9 cellular contexts compared by ENCODE assay signal in the genomic region with DNA sequence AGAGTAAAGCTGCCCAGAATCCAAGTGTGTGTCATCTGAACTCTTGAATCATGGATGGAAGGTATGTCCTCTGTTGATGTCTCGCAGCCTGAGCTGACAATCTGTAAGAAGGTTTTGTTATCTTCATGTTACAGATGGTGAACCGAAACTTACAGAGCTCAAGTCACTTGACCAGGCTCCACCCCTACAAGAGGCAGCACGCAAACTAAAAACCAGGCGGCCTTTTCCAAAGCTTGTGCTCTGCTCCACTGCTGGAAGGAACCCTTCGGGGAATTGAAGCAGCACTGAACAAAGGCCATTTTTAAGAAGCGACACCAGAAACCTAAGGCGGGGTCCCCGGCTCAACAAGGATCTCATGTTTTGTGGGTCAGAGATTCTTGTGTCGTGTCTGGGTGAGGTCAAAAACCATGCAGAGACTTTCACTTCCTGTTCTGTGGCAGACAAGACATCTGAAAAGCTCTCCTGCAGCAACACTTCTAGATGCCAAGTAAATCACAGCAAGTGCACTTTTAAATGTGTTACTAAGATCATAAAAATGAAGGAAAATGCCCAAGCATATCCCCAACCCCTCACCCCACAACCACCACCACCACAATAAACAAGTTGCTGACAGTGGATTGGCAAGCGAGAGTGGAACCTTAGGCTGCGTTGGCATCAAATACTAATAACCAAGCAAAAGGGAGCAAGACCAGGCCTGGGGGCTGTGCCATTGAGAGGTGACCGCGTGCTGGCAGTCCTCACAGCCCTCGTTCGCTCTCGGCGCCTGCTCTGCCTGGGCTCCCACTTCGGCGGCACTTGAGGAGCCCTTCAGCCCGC. TPM values are rescaled to one million over a fixed set of nuclear protein-coding genes. Genes with fewer than 3 reads are reported as not detected.
DNase-seq lines count a peak whose midpoint lies in the region; ATAC-seq and TF ChIP-seq lines count a peak whose summit lies in the region.
"Had no signal": no experiment of that assay in that cellular context is flagged by ENCODE, and none has a peak within 500 bp of the region (broad histone marks: within the 10 kb centered on the region; RNA-seq: fewer than 3 reads in every experiment).

No MANE protein-coding gene starts in this region.

- peak overlapping the region; percentile 64 for H3K27ac ChIP-seq in lower lobe of right lung
- H3K27ac ChIP-seq: thoracic aorta had no signal

- no peak overlapping the region for H3K4me3 ChIP-seq in lower lobe of right lung
- H3K4me3 ChIP-seq: thoracic aorta had no signal

- H3K9me3 Mint-ChIP-seq in activated B cell treated with CpG ODN at 0.5 μM for 24 hours: no peaks in the 10 kb centered on the region
- peaks cover 19% of the 10 kb centered on the region for H3K9me3 Mint-ChIP-seq in WTC11

- H3K9me3 ChIP-seq in lower lobe of right lung: no peaks in the 10 kb centered on the region
- H3K9me3 ChIP-seq: thoracic aorta had no signal

- H3K4me1 ChIP-seq in lower lobe of right lung: peaks cover 34% of the 10 kb centered on the region

- POLR2A ChIA-PET in activated B cell treated with CpG ODN at 0.5 μM for 24 hours (lab: Charles Lee) (interaction anchor here (1.0 to 8.5 kb wide), 14 partner anchors 11 to 186 kb away, joined by 3 to 93 read pairs (median 8); a partner anchor contains a TSS), WTC11 (lab: Charles Lee) (no interaction called here)

- no peaks in the 10 kb centered on the region for H3K36me3 ChIP-seq in lower lobe of right lung
- H3K36me3 ChIP-seq: thoracic aorta had no signal

- H3K4me1 Mint-ChIP-seq in activated B cell treated with CpG ODN at 0.5 μM for 24 hours (peaks cover 60% of the 10 kb centered on the region), WTC11 (peaks cover 55% of the 10 kb centered on the region)

- H3K27ac Mint-ChIP-seq in activated B cell treated with CpG ODN at 0.5 μM for 24 hours: peak overlapping the region; percentile 96
- H3K27ac Mint-ChIP-seq in WTC11: no peak overlapping the region

- CTCF ChIA-PET in activated B cell treated with CpG ODN at 0.5 μM for 24 hours (lab: Charles Lee) (interaction anchor here (0.9 to 5.1 kb wide), 5 partner anchors 25 to 181 kb away, joined by 3 to 21 read pairs (median 3); no protein-coding TSS in a partner anchor), WTC11 (lab: Charles Lee) (interaction anchor here (2.6 kb wide), 1 partner anchor 26 kb away, joined by 10 read pairs; no protein-coding TSS in a partner anchor)

- H3K27me3 ChIP-seq in lower lobe of right lung (ENCODE audit: low read depth): no peaks in the 10 kb centered on the region

- intact Hi-C loops in activated B cell treated with CpG ODN at 0.5 μM for 24 hours (cut with micrococcal nuclease) (loop anchor here (1.0 to 10.0 kb wide), 4 partner anchors 26 to 1292 kb away; a partner anchor contains a TSS), lower lobe of right lung (cut with DNase I) (no loop called here)

- H3K36me3 Mint-ChIP-seq in activated B cell treated with CpG ODN at 0.5 μM for 24 hours (ENCODE audit: low read depth): no peaks in the 10 kb centered on the region
- peaks cover 26% of the 10 kb centered on the region for H3K36me3 Mint-ChIP-seq in WTC11

- H3K27me3 Mint-ChIP-seq in activated B cell treated with CpG ODN at 0.5 μM for 24 hours (peaks cover 8% of the 10 kb centered on the region), WTC11 (ENCODE audit: low read depth) (peaks cover 2% of the 10 kb centered on the region; the same call in 1 of the 2 replicates)

- peak; percentile 16 to 31 for DNase-seq in stimulated activated CD4-positive, alpha-beta T cell treated with anti-CD3 and anti-CD28 coated beads, Interleukin-2, amount 100 ng/mL, for 24 hours
- no peak for DNase-seq in stimulated activated CD4-positive, alpha-beta T cell treated with anti-CD3 and anti-CD28 coated beads, Interleukin-4, amount 100 ng/mL, for 1 hour
- DNase-seq in activated B cell treated with CpG ODN at 0.5 μM for 24 hours (peak; percentile 59), lower lobe of right lung (no peak), WTC11 (ENCODE audit: low spot score) (no peak), NCI-H748 treated with DMSO at 0.1 percent for 48 hours (lab: John Stamatoyannopoulos, UW) (no peak), kidney tubule cell (ENCODE audit: low spot score) (no peak)

- H3K4me3 Mint-ChIP-seq in activated B cell treated with CpG ODN at 0.5 μM for 24 hours: peak overlapping the region; percentile 71
- no peak overlapping the region for H3K4me3 Mint-ChIP-seq in WTC11

- no peak for TF ChIP-seq CTCF in activated B cell treated with CpG ODN at 0.5 μM for 24 hours (IDR thresholded peaks at IDR 0.05)
- no peak for TF ChIP-seq CTCF in lower lobe of right lung (IDR thresholded peaks at IDR 0.05)
- no peak for TF ChIP-seq CTCF in WTC11 (IDR thresholded peaks at IDR 0.05)

- ATAC-seq in HG03108 (IDR thresholded peaks at IDR 0.05; ENCODE audit: unreplicated experiment) (peak; percentile 67), activated B cell treated with CpG ODN at 0.5 μM for 24 hours (ENCODE audit: low read depth) (peak; percentile 61), lower lobe of right lung (peak in 1 of 2 donors; percentile 21), WTC11 (no peak)

TF ChIP-seq in WTC11, 78 proteins besides CTCF, POLR2A, EP300 and RAD21 (continues in another document):
- TF ChIP-seq, protein P1, sequence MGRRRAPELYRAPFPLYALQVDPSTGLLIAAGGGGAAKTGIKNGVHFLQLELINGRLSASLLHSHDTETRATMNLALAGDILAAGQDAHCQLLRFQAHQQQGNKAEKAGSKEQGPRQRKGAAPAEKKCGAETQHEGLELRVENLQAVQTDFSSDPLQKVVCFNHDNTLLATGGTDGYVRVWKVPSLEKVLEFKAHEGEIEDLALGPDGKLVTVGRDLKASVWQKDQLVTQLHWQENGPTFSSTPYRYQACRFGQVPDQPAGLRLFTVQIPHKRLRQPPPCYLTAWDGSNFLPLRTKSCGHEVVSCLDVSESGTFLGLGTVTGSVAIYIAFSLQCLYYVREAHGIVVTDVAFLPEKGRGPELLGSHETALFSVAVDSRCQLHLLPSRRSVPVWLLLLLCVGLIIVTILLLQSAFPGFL (CRISPR knock-in tag; IDR thresholded peaks at IDR 0.05; ENCODE audit: borderline replicate concordance): no peak
- TF ChIP-seq ZNF138 (CRISPR knock-in tag; conservative IDR thresholded peaks at IDR 0.05) (no peak), JAZF1 (CRISPR knock-in tag; IDR thresholded peaks at IDR 0.05) (no peak), FOXP1 (CRISPR knock-in tag; IDR thresholded peaks at IDR 0.05; ENCODE audit: borderline replicate concordance) (no peak), ZNF396 (CRISPR knock-in tag; IDR thresholded peaks at IDR 0.05; ENCODE audit: borderline replicate concordance) (no peak), ZNF317 (CRISPR knock-in tag; IDR thresholded peaks at IDR 0.05; ENCODE audit: borderline replicate concordance, low read depth) (no peak), ZNF219 (CRISPR knock-in tag; IDR thresholded peaks at IDR 0.05; ENCODE audit: borderline replicate concordance) (no peak), ZBTB21 (CRISPR knock-in tag; IDR thresholded peaks at IDR 0.05; ENCODE audit: borderline replicate concordance) (no peak), KAT7 (CRISPR knock-in tag; IDR thresholded peaks at IDR 0.05; ENCODE audit: borderline replicate concordance) (no peak)
- TF ChIP-seq, protein P2, sequence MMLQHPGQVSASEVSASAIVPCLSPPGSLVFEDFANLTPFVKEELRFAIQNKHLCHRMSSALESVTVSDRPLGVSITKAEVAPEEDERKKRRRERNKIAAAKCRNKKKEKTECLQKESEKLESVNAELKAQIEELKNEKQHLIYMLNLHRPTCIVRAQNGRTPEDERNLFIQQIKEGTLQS (CRISPR knock-in tag; conservative IDR thresholded peaks at IDR 0.05): no peak
- TF ChIP-seq, protein P3, sequence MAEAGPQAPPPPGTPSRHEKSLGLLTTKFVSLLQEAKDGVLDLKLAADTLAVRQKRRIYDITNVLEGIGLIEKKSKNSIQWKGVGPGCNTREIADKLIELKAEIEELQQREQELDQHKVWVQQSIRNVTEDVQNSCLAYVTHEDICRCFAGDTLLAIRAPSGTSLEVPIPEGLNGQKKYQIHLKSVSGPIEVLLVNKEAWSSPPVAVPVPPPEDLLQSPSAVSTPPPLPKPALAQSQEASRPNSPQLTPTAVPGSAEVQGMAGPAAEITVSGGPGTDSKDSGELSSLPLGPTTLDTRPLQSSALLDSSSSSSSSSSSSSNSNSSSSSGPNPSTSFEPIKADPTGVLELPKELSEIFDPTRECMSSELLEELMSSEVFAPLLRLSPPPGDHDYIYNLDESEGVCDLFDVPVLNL (CRISPR knock-in tag; IDR thresholded peaks at IDR 0.05; ENCODE audit: borderline replicate concordance, low read depth): no peak
- TF ChIP-seq, protein P4, sequence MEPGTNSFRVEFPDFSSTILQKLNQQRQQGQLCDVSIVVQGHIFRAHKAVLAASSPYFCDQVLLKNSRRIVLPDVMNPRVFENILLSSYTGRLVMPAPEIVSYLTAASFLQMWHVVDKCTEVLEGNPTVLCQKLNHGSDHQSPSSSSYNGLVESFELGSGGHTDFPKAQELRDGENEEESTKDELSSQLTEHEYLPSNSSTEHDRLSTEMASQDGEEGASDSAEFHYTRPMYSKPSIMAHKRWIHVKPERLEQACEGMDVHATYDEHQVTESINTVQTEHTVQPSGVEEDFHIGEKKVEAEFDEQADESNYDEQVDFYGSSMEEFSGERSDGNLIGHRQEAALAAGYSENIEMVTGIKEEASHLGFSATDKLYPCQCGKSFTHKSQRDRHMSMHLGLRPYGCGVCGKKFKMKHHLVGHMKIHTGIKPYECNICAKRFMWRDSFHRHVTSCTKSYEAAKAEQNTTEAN (CRISPR knock-in tag; IDR thresholded peaks at IDR 0.05): no peak

RNA-seq across cellular contexts. Expression of a gene that starts 27.3 kb away (rescaled TPM):
- total RNA-seq in activated B cell treated with CpG ODN at 0.5 μM for 24 hours (11.9 and 12.3 TPM in 2 replicates), lower lobe of right lung (22.4 TPM), WTC11 (2021) (119 to 152 TPM (median 150 TPM) in 3 replicates)

RNA-seq across cellular contexts. Expression of a gene that starts 41.3 kb away (rescaled TPM):
- total RNA-seq in activated B cell treated with CpG ODN at 0.5 μM for 24 hours (20.5 and 21.8 TPM in 2 replicates), lower lobe of right lung (26.3 TPM), WTC11 (2021) (8.7 to 11.8 TPM (median 11.3 TPM) in 3 replicates)

RNA-seq across cellular contexts. Expression of a gene that starts 55.7 kb away (rescaled TPM):
- total RNA-seq in activated B cell treated with CpG ODN at 0.5 μM for 24 hours: 51.7 and 56.1 TPM in 2 replicates
- total RNA-seq in lower lobe of right lung: 160 TPM
- 28.0 to 33.7 TPM (median 32.9 TPM) in 3 replicates for total RNA-seq in WTC11 (2021)

Comparison
In these comparisons a context has a peak if more than half of its experiments do, and no peak if none do; other contexts are left out.
1. DNase-seq: peak in stimulated activated CD4-positive, alpha-beta T cell treated with anti-CD3 and anti-CD28 coated beads, Interleukin-2, amount 100 ng/mL, for 24 hours (2 of 2) and activated B cell treated with CpG ODN at 0.5 μM for 24 hours (single experiment); none in stimulated activated CD4-positive, alpha-beta T cell treated with anti-CD3 and anti-CD28 coated beads, Interleukin-4, amount 100 ng/mL, for 1 hour (single experiment), lower lobe of right lung (single experiment), WTC11 (single experiment), NCI-H748 treated with DMSO at 0.1 percent for 48 hours (single experiment) and kidney tubule cell (single experiment).